22 cellular contexts compared by ENCODE assay signal in genomic region chr15:53038542-53038941, GRCh38.
"Had no signal": no experiment of that assay in that cellular context is flagged by ENCODE, and none has a peak within 500 bp of the region (broad histone marks: within the 10 kb centered on the region; RNA-seq: fewer than 3 reads in every experiment).

No MANE protein-coding gene starts in this region.

- FAIRE-seq: pancreas had no signal

- H3K4me1 ChIP-seq: colonic mucosa, heart left ventricle, pancreas, testis, tibial nerve, upper lobe of right lung, vagina had no signal

- H3K27ac Mint-ChIP-seq: naive thymus-derived CD8-positive, alpha-beta T cell; progenitor cell of endocrine pancreas; stimulated activated naive B cell treated with anti-CD40 and anti-IgM and Interleukin-4, amounts not matched to agents 10 μg/mL and 1 μg/mL and 100 μg/mL, for 72 hours; stimulated activated naive CD8-positive, alpha-beta T cell treated with anti-CD3 and anti-CD28 coated beads, Interleukin-15, amount 100 ng/mL, for 72 hours had no signal

- H3K27me3 Mint-ChIP-seq: progenitor cell of endocrine pancreas had no signal

- H3K36me3 Mint-ChIP-seq: naive thymus-derived CD8-positive, alpha-beta T cell; stimulated activated naive B cell treated with anti-CD40 and anti-IgM and Interleukin-4, amounts not matched to agents 10 μg/mL and 1 μg/mL and 100 μg/mL, for 72 hours had no signal

- H3K9me3 ChIP-seq: colonic mucosa, mucosa of descending colon, pancreas, testis, upper lobe of right lung, vagina had no signal

- H3K36me3 ChIP-seq: colonic mucosa, heart left ventricle, pancreas, tibial nerve, upper lobe of right lung, vagina had no signal

- H3K27ac ChIP-seq: colonic mucosa, heart left ventricle, pancreas, testis, tibial nerve, upper lobe of right lung, vagina had no signal

- H3K27me3 ChIP-seq: colonic mucosa, pancreas, testis, tibial nerve, upper lobe of right lung, vagina had no signal

- ATAC-seq: heart left ventricle; left colon; left ventricle myocardium superior; mucosa of descending colon; naive thymus-derived CD8-positive, alpha-beta T cell; pancreas; right cardiac atrium; stimulated activated naive B cell treated with anti-CD40 and anti-IgM and Interleukin-4, amounts not matched to agents 10 μg/mL and 1 μg/mL and 100 μg/mL, for 72 hours; stimulated activated naive CD8-positive, alpha-beta T cell treated with anti-CD3 and anti-CD28 coated beads, Interleukin-15, amount 100 ng/mL, for 72 hours had no signal

- H3K9me3 Mint-ChIP-seq: stimulated activated naive CD8-positive, alpha-beta T cell treated with anti-CD3 and anti-CD28 coated beads, Interleukin-15, amount 100 ng/mL, for 72 hours had no signal

- DNase-seq: colonic mucosa; effector CD8-positive, alpha-beta T cell; foreskin melanocyte; heart left ventricle; hippocampal formation; left colon; left ventricle myocardium superior; mucosa of descending colon; naive thymus-derived CD8-positive, alpha-beta T cell; occipital lobe; pancreas; right cardiac atrium; stimulated activated CD4-positive, alpha-beta T cell treated with anti-CD3 and anti-CD28 coated beads, Interleukin-2, amount 100 ng/mL, for 48 hours; stimulated activated naive B cell treated with anti-CD40 and anti-IgM and Interleukin-4, amounts not matched to agents 10 μg/mL and 1 μg/mL and 100 μg/mL, for 72 hours; stimulated activated naive CD8-positive, alpha-beta T cell treated with anti-CD3 and anti-CD28 coated beads, Interleukin-15, amount 100 ng/mL, for 72 hours; testis; upper lobe of right lung had no signal

- H3K4me3 ChIP-seq: colonic mucosa, heart left ventricle, mucosa of descending colon, pancreas, smooth muscle cell, testis, tibial nerve, upper lobe of right lung, vagina had no signal

- H3K4me3 Mint-ChIP-seq: naive thymus-derived CD8-positive, alpha-beta T cell; neural crest cell; stimulated activated naive B cell treated with anti-CD40 and anti-IgM and Interleukin-4, amounts not matched to agents 10 μg/mL and 1 μg/mL and 100 μg/mL, for 72 hours; stimulated activated naive CD8-positive, alpha-beta T cell treated with anti-CD3 and anti-CD28 coated beads, Interleukin-15, amount 100 ng/mL, for 72 hours had no signal

- H3K4me1 Mint-ChIP-seq: naive thymus-derived CD8-positive, alpha-beta T cell; stimulated activated naive B cell treated with anti-CD40 and anti-IgM and Interleukin-4, amounts not matched to agents 10 μg/mL and 1 μg/mL and 100 μg/mL, for 72 hours; stimulated activated naive CD8-positive, alpha-beta T cell treated with anti-CD3 and anti-CD28 coated beads, Interleukin-15, amount 100 ng/mL, for 72 hours had no signal

- H3K4me2 ChIP-seq: smooth muscle cell had no signal
